11 cellular contexts compared by ENCODE assay signal in genomic region chr19:20278342-20278741, GRCh38.
DNase-seq lines count a peak whose midpoint lies in the region; ATAC-seq and TF ChIP-seq lines count a peak whose summit lies in the region.
"Had no signal": no experiment of that assay in that cellular context is flagged by ENCODE, and none has a peak within 500 bp of the region (broad histone marks: within the 10 kb centered on the region; RNA-seq: fewer than 3 reads in every experiment).

No MANE protein-coding gene starts in this region.

- DNase-seq in GM13976 (ENCODE audit: low spot score) (peak; percentile 14), Peyer's patch (peak in 1 of 3 donors; percentile 28), esophagus squamous epithelium (lab: John Stamatoyannopoulos, UW) (no peak), smooth muscle cell (lab: John Stamatoyannopoulos, UW; ENCODE audit: unreplicated experiment) (no peak), NCI-H446 treated with DMSO at 0.1 percent for 48 hours (lab: John Stamatoyannopoulos, UW) (no peak), Ammon's horn (ENCODE audit: low spot score) (no peak), GM19240 (ENCODE audit: insufficient read length, low spot score) (no peak)
- DNase-seq: activated CD4-positive, alpha-beta T cell treated with anti-CD3 and anti-CD28 coated beads for 48 hours; stimulated activated naive B cell treated with anti-CD40 and anti-IgM and Interleukin-4, amounts not matched to agents 10 μg/mL and 1 μg/mL and 100 μg/mL, for 72 hours had no signal

- H3K4me3 ChIP-seq in Peyer's patch (no peak overlapping the region), esophagus squamous epithelium (no peak overlapping the region), smooth muscle cell (no peak overlapping the region)

- H3K9me3 ChIP-seq in Peyer's patch, result no peaks in the 10 kb centered on the region
- peaks cover 0 to 13% (median 0%) of the 10 kb centered on the region in 3 donors for H3K9me3 ChIP-seq in esophagus squamous epithelium
- H3K9me3 ChIP-seq in smooth muscle cell (replicated peaks; ENCODE audit: low read depth), result no peaks in the 10 kb centered on the region

- H3F3A ChIP-seq in smooth muscle cell (ENCODE audit: low read depth), result no peaks in the 10 kb centered on the region

- no peak overlapping the region for H2AFZ ChIP-seq in smooth muscle cell (ENCODE audit: low read depth)

- H3K9ac ChIP-seq in smooth muscle cell (ENCODE audit: low read depth), result no peak overlapping the region

- H3K4me2 ChIP-seq in smooth muscle cell, result no peak overlapping the region

- TF ChIP-seq POLR2A in Peyer's patch (IDR thresholded peaks at IDR 0.05), result no peak
- TF ChIP-seq POLR2A in esophagus squamous epithelium (IDR thresholded peaks at IDR 0.05), result no peak

- H3K4me1 ChIP-seq in Peyer's patch (no peaks in the 10 kb centered on the region), esophagus squamous epithelium (no peaks in the 10 kb centered on the region), smooth muscle cell (ENCODE audit: low read depth) (no peaks in the 10 kb centered on the region)

- H3K79me2 ChIP-seq in smooth muscle cell (ENCODE audit: low read depth), result no peaks in the 10 kb centered on the region

- in situ Hi-C loops in GM13976 (cut with MboI; ENCODE audit: low sequenced_read_pairs, unreplicated experiment), result loop anchor here (25.0 kb wide), 1 partner anchor 741 kb away; the partner anchor contains the start of genes CILP2 and YJEFN3

- H3K27ac ChIP-seq in Peyer's patch (no peak overlapping the region), esophagus squamous epithelium (no peak overlapping the region), smooth muscle cell (ENCODE audit: low read depth) (no peak overlapping the region)
- H3K27ac ChIP-seq: epithelial cell of prostate had no signal

- intact Hi-C loops in esophagus squamous epithelium (cut with DNase I), result loop anchor here (10.0 kb wide), 1 partner anchor 734 kb away; no protein-coding TSS in a partner anchor

- H4K20me1 ChIP-seq in smooth muscle cell (ENCODE audit: low read depth), result no peaks in the 10 kb centered on the region

- 21 to 30% methylated on average over 7 of the region's 7 CpGs for WGBS in esophagus squamous epithelium, 2 donors
- 68% methylated on average over 7 of the region's 7 CpGs for WGBS in smooth muscle cell (ENCODE audit: low lambda C conversion rate)

- no peak for ATAC-seq in GM21717 (IDR thresholded peaks at IDR 0.05; ENCODE audit: unreplicated experiment)

- H3K27me3 ChIP-seq in Peyer's patch (no peaks in the 10 kb centered on the region), esophagus squamous epithelium (no peaks in the 10 kb centered on the region), smooth muscle cell (ENCODE audit: low read depth) (no peaks in the 10 kb centered on the region)

- TF ChIP-seq CTCF in GM13976 (IDR thresholded peaks at IDR 0.05; ENCODE audit: borderline replicate concordance, control extremely low read depth, extremely low read depth, insufficient read depth, missing control alignments) (peak; percentile 38), Peyer's patch (IDR thresholded peaks at IDR 0.05) (peak in 5 of 6 experiments; percentile 28 to 61 (median 45)), esophagus squamous epithelium (IDR thresholded peaks at IDR 0.05) (peak in 5 of 6 experiments; percentile 30 to 79 (median 42)), smooth muscle cell (IDR thresholded peaks at IDR 0.05; ENCODE audit: borderline replicate concordance, insufficient read depth, poor library complexity, severe bottlenecking) (peak; percentile 53)

- H3K36me3 ChIP-seq in Peyer's patch (no peaks in the 10 kb centered on the region), esophagus squamous epithelium (no peaks in the 10 kb centered on the region), smooth muscle cell (ENCODE audit: low read depth) (no peaks in the 10 kb centered on the region)
